In the genomic region with DNA sequence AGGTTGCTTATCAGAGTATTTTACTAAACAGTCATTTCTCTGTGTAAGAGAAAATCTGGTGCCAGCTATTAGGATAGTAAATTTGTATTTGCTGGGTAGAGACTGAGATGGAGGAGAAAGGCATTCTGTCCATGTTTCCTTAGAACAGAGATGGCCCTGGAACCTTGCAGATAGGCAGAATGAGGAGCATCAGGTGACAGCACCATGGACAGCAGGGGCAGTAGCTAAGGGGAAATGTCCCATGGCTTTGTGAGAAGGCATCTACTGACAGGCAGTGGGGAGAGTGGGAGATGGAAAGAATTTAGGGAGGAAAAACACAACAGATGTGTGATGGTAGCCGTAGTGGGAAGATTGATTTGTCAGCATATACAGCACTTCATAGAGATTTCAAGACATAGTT, we compare ENCODE assay signal across 18 cellular contexts.
"Had no signal": no experiment of that assay in that cellular context is flagged by ENCODE, and none has a peak within 500 bp of the region (broad histone marks: within the 10 kb centered on the region; RNA-seq: fewer than 3 reads in every experiment).

No MANE protein-coding gene starts in this region.

- DNase-seq: activated CD4-positive, alpha-beta T cell treated with anti-CD3 and anti-CD28 coated beads for 4 hours; activated CD8-positive, alpha-beta memory T cell treated with anti-CD3 and anti-CD28 coated beads, Interleukin-2, amount 50 U/mL, for 4 hours; activated CD8-positive, alpha-beta T cell treated with anti-CD3 and anti-CD28 coated beads for 36 hours; activated gamma-delta T cell treated with Interleukin-2 at 50 U/mL for 16 hours; activated naive CD8-positive, alpha-beta T cell treated with anti-CD3 and anti-CD28 coated beads for 36 hours; activated T-cell treated with anti-CD3 and anti-CD28 coated beads, Interleukin-2, amount 50 U/mL, for 72 hours; anterior cingulate cortex; effector CD8-positive, alpha-beta T cell; hippocampal formation; left lung; stimulated activated CD4-positive, alpha-beta T cell treated with anti-CD3 and anti-CD28 coated beads, Interleukin-15, amount 100 ng/mL, for 24 hours; stimulated activated CD4-positive, alpha-beta T cell treated with anti-CD3 and anti-CD28 coated beads, Interleukin-4, amount 100 ng/mL, for 24 hours; T-helper 9 cell; testis; WERI-Rb-1 had no signal

- H3K36me3 ChIP-seq: cardiac muscle cell, left lung, WERI-Rb-1 had no signal

- H3K4me3 ChIP-seq: cardiac muscle cell, coronary artery, left lung, testis had no signal

- H3K4me1 ChIP-seq: left lung, testis had no signal

- H3K27me3 ChIP-seq: cardiac muscle cell, left lung, testis had no signal

- ATAC-seq: activated CD8-positive, alpha-beta T cell treated with anti-CD3 and anti-CD28 coated beads for 36 hours; activated T-cell treated with anti-CD3 and anti-CD28 coated beads, Interleukin-2, amount 50 U/mL, for 72 hours; left lung had no signal

- H3K27ac ChIP-seq: cardiac muscle cell, coronary artery, left lung, testis, WERI-Rb-1 had no signal

- H3K9me3 ChIP-seq: left lung, testis had no signal

- FAIRE-seq: islet of Langerhans had no signal
